ENCODE assay signal across 12 cellular contexts in genomic region chr14:100106260-100106659, GRCh38. TPM values are rescaled to one million over a fixed set of nuclear protein-coding genes. Genes with fewer than 3 reads are reported as not detected.
DNase-seq lines count a peak whose midpoint lies in the region; ATAC-seq, FAIRE-seq and TF ChIP-seq lines count a peak whose summit lies in the region.
"Had no signal": no experiment of that assay in that cellular context is flagged by ENCODE, and none has a peak within 500 bp of the region (broad histone marks: within the 10 kb centered on the region; RNA-seq: fewer than 3 reads in every experiment).

No MANE protein-coding gene starts in this region.

- H2BK15ac ChIP-seq in neuronal stem cell (ENCODE audit: low read length): no peak overlapping the region

- no peak overlapping the region for H3K18ac ChIP-seq in neuronal stem cell (ENCODE audit: low read length)

- H3K14ac ChIP-seq in neuronal stem cell (ENCODE audit: low read length): no peak overlapping the region

- no peak overlapping the region for H3K23ac ChIP-seq in neuronal stem cell (ENCODE audit: low read depth, low read length, poor library complexity)

- no peak overlapping the region for H3K4ac ChIP-seq in neuronal stem cell (ENCODE audit: low read length)

- peaks cover 18 to 19% of the 10 kb centered on the region in 2 experiments; a peak in 4 of 5 replicates for H3K4me1 ChIP-seq in K562 (replicated peaks in 1 of 2; ENCODE audit: control insufficient read depth in 2 of 2, insufficient read depth in 2 of 2, low read length in 2 of 2)
- peaks cover 0 to 4% of the 10 kb centered on the region in 2 donors for H3K4me1 ChIP-seq in neuronal stem cell (ENCODE audit: control insufficient read depth in 2 of 2, insufficient read depth in 1 of 2, low read depth in 1 of 2, low read length in 2 of 2)

- H2BK5ac ChIP-seq in neuronal stem cell (ENCODE audit: low read length): no peak overlapping the region

- POLR2A ChIA-PET in activated CD4-positive, alpha-beta T cell treated with anti-CD3 and anti-CD28 coated beads, Interleukin-2, amount 10 ng/mL, durations not matched to agents 7 days and 5 days (lab: Charles Lee): interaction anchor here (1.1 to 2.0 kb wide), 2 partner anchors 40 to 41 kb away, joined by 4 to 6 read pairs; partner anchors contain the start of gene EVL
- POLR2A ChIA-PET in K562 (lab: Yijun Ruan, JAX): interaction anchor here (0.7 kb wide), 1 partner anchor 30 kb away, joined by 3 read pairs; no protein-coding TSS in a partner anchor

- H3K9me3 ChIP-seq in K562 (replicated peaks; ENCODE audit: control insufficient read depth, insufficient read depth, low read depth, low read length) (no peaks in the 10 kb centered on the region), neuronal stem cell (replicated peaks in 1 of 2; ENCODE audit: control insufficient read depth in 2 of 2, insufficient read depth in 1 of 2, low read depth in 1 of 2, low read length in 2 of 2) (no peaks in the 10 kb centered on the region)

- H3K27ac ChIP-seq in K562 (ENCODE audit: extremely low read depth, low read depth, low read length) (no peak overlapping the region), neuronal stem cell (replicated peaks; ENCODE audit: low read length) (no peak overlapping the region)

- no peaks in the 10 kb centered on the region for H3K27me3 Mint-ChIP-seq in activated CD4-positive, alpha-beta T cell treated with anti-CD3 and anti-CD28 coated beads, Interleukin-2, amount 10 ng/mL, durations not matched to agents 7 days and 5 days
- H3K27me3 Mint-ChIP-seq: progenitor cell of endocrine pancreas had no signal

- CTCF ChIA-PET in activated CD4-positive, alpha-beta T cell treated with anti-CD3 and anti-CD28 coated beads, Interleukin-2, amount 10 ng/mL, durations not matched to agents 7 days and 5 days (lab: Charles Lee): interaction anchor here (0.7 to 2.0 kb wide), 6 partner anchors 15 to 87 kb away, joined by 3 to 10 read pairs (median 5); no protein-coding TSS in a partner anchor
- CTCF ChIA-PET in K562 (lab: Yijun Ruan, JAX; ENCODE audit: low intra/inter-chr PET ratio): no interaction called here

- no peak overlapping the region for H2BK120ac ChIP-seq in neuronal stem cell (ENCODE audit: low read depth, low read length)

- peaks cover 2% of the 10 kb centered on the region; the same call in 2 of the 3 replicates for H3K79me2 ChIP-seq in K562 (ENCODE audit: control insufficient read depth, insufficient read depth, low read length)

- H4K8ac ChIP-seq in neuronal stem cell (ENCODE audit: low read depth, low read length): no peak overlapping the region

- DNase-seq in NOMO-1 (lab: John Stamatoyannopoulos, UW; ENCODE audit: unreplicated experiment in 2 of 2): peak; percentile 48 to 67
- DNase-seq in activated CD4-positive, alpha-beta T cell treated with anti-CD3 and anti-CD28 coated beads, Interleukin-2, amount 10 ng/mL, durations not matched to agents 7 days and 5 days: peak; percentile 59
- DNase-seq in K562 (ENCODE audit: extremely low read depth in 1 of 4, low spot score in 3 of 4): peak in 2 of 4 experiments; percentile 22
- DNase-seq in stimulated activated CD4-positive, alpha-beta T cell treated with anti-CD3 and anti-CD28 coated beads, Interleukin-4, amount 100 ng/mL, for 24 hours: peak; percentile 68
- no peak for DNase-seq in frontal cortex (ENCODE audit: low spot score in 2 of 2)
- DNase-seq in NCI-H1436 (lab: John Stamatoyannopoulos, UW): no peak
- no peak for DNase-seq in neuronal stem cell (ENCODE audit: low spot score)
- DNase-seq: Calu3, NCI-H526 treated with DMSO at 0.1 percent for 48 hours had no signal

- H3K4me3 ChIP-seq in K562 (no peak overlapping the region), neuronal stem cell (ENCODE audit: low read length in 2 of 2) (no peak overlapping the region)

- H3K9me3 Mint-ChIP-seq in activated CD4-positive, alpha-beta T cell treated with anti-CD3 and anti-CD28 coated beads, Interleukin-2, amount 10 ng/mL, durations not matched to agents 7 days and 5 days: no peaks in the 10 kb centered on the region

- peak; percentile 35; the same call in 1 of the 3 replicates for ATAC-seq in K562
- ATAC-seq in HG03175 (IDR thresholded peaks at IDR 0.05; ENCODE audit: unreplicated experiment): no peak

- H3K36me3 Mint-ChIP-seq in activated CD4-positive, alpha-beta T cell treated with anti-CD3 and anti-CD28 coated beads, Interleukin-2, amount 10 ng/mL, durations not matched to agents 7 days and 5 days (ENCODE audit: low read depth): peaks cover 80% of the 10 kb centered on the region

- FAIRE-seq in K562 (lab: Jason Lieb, UNC): no peak
- no peak for FAIRE-seq in frontal cortex (lab: Jason Lieb, UNC)

- in situ Hi-C loops in K562 (cut with MboI): no loop called here

- no peak overlapping the region for H3K9ac ChIP-seq in K562 (ENCODE audit: insufficient read depth in 1 of 2, low read depth in 2 of 2, low read length in 2 of 2)
- H3K9ac ChIP-seq in neuronal stem cell (ENCODE audit: low read depth, low read length, poor library complexity): no peak overlapping the region

- TF ChIP-seq RAD21 in K562 (CRISPR knock-in tag; conservative IDR thresholded peaks at IDR 0.05 in 1 of 2, IDR thresholded peaks at IDR 0.05 in 1 of 2): no peak

- intact Hi-C loops in K562 (cut with micrococcal nuclease): no loop called here

- peak overlapping the region; percentile 40 for H3K4me3 Mint-ChIP-seq in activated CD4-positive, alpha-beta T cell treated with anti-CD3 and anti-CD28 coated beads, Interleukin-2, amount 10 ng/mL, durations not matched to agents 7 days and 5 days

- H3K36me3 ChIP-seq in K562 (ENCODE audit: control insufficient read depth, insufficient read depth, low read length): peaks cover 3% of the 10 kb centered on the region; the same call in 1 of the 3 replicates
- H3K36me3 ChIP-seq in neuronal stem cell (replicated peaks in 1 of 2; ENCODE audit: control insufficient read depth in 2 of 2, insufficient read depth in 2 of 2, low read length in 2 of 2): peaks cover 8 to 42% of the 10 kb centered on the region in 2 donors

- H3K27ac Mint-ChIP-seq in activated CD4-positive, alpha-beta T cell treated with anti-CD3 and anti-CD28 coated beads, Interleukin-2, amount 10 ng/mL, durations not matched to agents 7 days and 5 days: peak overlapping the region; percentile 87
- H3K27ac Mint-ChIP-seq: progenitor cell of endocrine pancreas had no signal

- no TSS peak for BruUV-seq in K562 (replicated peaks; lab: Mats Ljungman, UMichigan)

- H2AFZ ChIP-seq in K562 (ENCODE audit: low read depth, low read length): no peak overlapping the region
- no peak overlapping the region for H2AFZ ChIP-seq in neuronal stem cell (ENCODE audit: low read length)

- TF ChIP-seq POLR2A in K562 (conservative IDR thresholded peaks at IDR 0.05): no peak

- H2BK12ac ChIP-seq in neuronal stem cell (ENCODE audit: low read length): no peak overlapping the region

- no peak overlapping the region for H3K4me2 ChIP-seq in K562 (ENCODE audit: insufficient read depth, low read length)
- H3K4me2 ChIP-seq in neuronal stem cell (ENCODE audit: insufficient read depth, low read length, poor library complexity, severe bottlenecking): no peak overlapping the region

- H3K9me1 ChIP-seq in K562 (ENCODE audit: control insufficient read depth, insufficient read depth, low read length): no peaks in the 10 kb centered on the region

- H4K91ac ChIP-seq in neuronal stem cell (ENCODE audit: low read depth, low read length, poor library complexity): no peak overlapping the region

- H3K27me3 ChIP-seq in K562 (ENCODE audit: control insufficient read depth in 2 of 2, insufficient read depth in 2 of 2, low read length in 2 of 2): no peaks in the 10 kb centered on the region
- no peaks in the 10 kb centered on the region for H3K27me3 ChIP-seq in neuronal stem cell (ENCODE audit: control insufficient read depth in 3 of 3, insufficient read depth in 3 of 3, low read depth in 1 of 3, low read length in 3 of 3)

- H4K20me1 ChIP-seq in K562 (replicated peaks; ENCODE audit: control insufficient read depth, insufficient read depth, low read length): no peaks in the 10 kb centered on the region; the same call in 1 of the 2 replicates

- H3K4me1 Mint-ChIP-seq in activated CD4-positive, alpha-beta T cell treated with anti-CD3 and anti-CD28 coated beads, Interleukin-2, amount 10 ng/mL, durations not matched to agents 7 days and 5 days: peaks cover 82% of the 10 kb centered on the region

- no peak overlapping the region for H2AK5ac ChIP-seq in neuronal stem cell (ENCODE audit: low read depth, low read length)

- peaks cover 5% of the 10 kb centered on the region for H3K79me1 ChIP-seq in neuronal stem cell (ENCODE audit: low read depth, low read length)

- no peak for TF ChIP-seq CTCF in K562 (IDR thresholded peaks at IDR 0.05 in 2 of 3, conservative IDR thresholded peaks at IDR 0.05 in 1 of 3; ENCODE audit: insufficient read depth in 2 of 3, low read depth in 1 of 3, low read length in 3 of 3)

- no peak for TF ChIP-seq EP300 in K562 (IDR thresholded peaks at IDR 0.05; ENCODE audit: low read length)

- WGBS in K562 (ENCODE audit: insufficient coverage, low coverage, missing lambda C conversion rate): 71% methylated on average over 9 of the region's 9 CpGs
- WGBS in neuronal stem cell (ENCODE audit: extremely low coverage in 2 of 2, insufficient read length in 2 of 2, insufficient replicate concordance in 1 of 2), 2 donors: no CpG with 5 or more reads among the region's 9 CpGs

RNA-seq across cellular contexts. Expression of gene EVL, which starts 41.0 kb away (rescaled TPM):
- 1,000 to 10,000 TPM; 1,017 to 1,048 TPM for total RNA-seq in activated CD4-positive, alpha-beta T cell treated with anti-CD3 and anti-CD28 coated beads, Interleukin-2, amount 10 ng/mL, durations not matched to agents 7 days and 5 days
- 128 and 200 TPM in 2 replicates for total RNA-seq in K562 (2011; cell fraction: chromatin; rRNA removed; ENCODE audit: low replicate concordance)
- 79.5 and 87.4 TPM in 2 replicates for total RNA-seq in K562 (2011; cell fraction: nucleolus; rRNA removed)
- total RNA-seq in K562 (2011; cell fraction: nucleoplasm; rRNA removed): 91.0 and 118 TPM in 2 replicates
- total RNA-seq in K562 (2014; rRNA removed) (23.9 and 26.3 TPM in 2 replicates), K562 (2014; rRNA removed; fragmentation: Illumina TruSeq; extraction: Trizol) (15.6 and 17.6 TPM in 2 replicates), K562 (2015; rRNA removed; fragmentation: Illumina TruSeq; extraction: Trizol) (18.2 and 18.6 TPM in 2 replicates), K562 (2021) (39.3 and 43.4 TPM in 2 replicates), frontal cortex (73.0 TPM)
- polyA plus RNA-seq in K562 (2011; rRNA removed) (29.4 and 30.4 TPM in 2 replicates), K562 (2014; fragmentation: Illumina TruSeq; extraction: Trizol) (35.0 and 36.1 TPM in 2 replicates), K562 (2014; fragmentation: Nextera tagmentation; extraction: Ambion mirVana) (1 to 10 TPM; 2.9 to 4.0 TPM), K562 (2014; rRNA removed) (28.9 and 30.8 TPM in 2 replicates)
- polyA plus RNA-seq in K562 (2011; cell fraction: cytosol; rRNA removed): 24.7 and 27.8 TPM in 2 replicates
- 87.8 and 114 TPM in 2 replicates for polyA plus RNA-seq in K562 (2011; cell fraction: nucleus; rRNA removed)
- 33.0 and 36.9 TPM in 2 replicates for polyA plus RNA-seq in K562 (2012)
- polyA minus RNA-seq in K562 (2011; rRNA and poly(A)+ RNA removed): 23.0 and 23.4 TPM in 2 replicates
- polyA minus RNA-seq in K562 (2011; cell fraction: cytosol; rRNA and poly(A)+ RNA removed): 16.3 and 18.9 TPM in 2 replicates
- polyA minus RNA-seq in K562 (2011; cell fraction: nucleus; rRNA and poly(A)+ RNA removed): 28.1 and 31.0 TPM in 2 replicates
- 130 TPM for polyA plus RNA-seq in neuronal stem cell (2013, experiment 1 of 2)
- 124 TPM for polyA plus RNA-seq in neuronal stem cell (2013, experiment 2 of 2)

RNA-seq across cellular contexts. Expression of gene DEGS2, which starts 53.2 kb away (rescaled TPM):
- total RNA-seq in activated CD4-positive, alpha-beta T cell treated with anti-CD3 and anti-CD28 coated beads, Interleukin-2, amount 10 ng/mL, durations not matched to agents 7 days and 5 days: under 1 TPM; 0.15 to 0.23 TPM
- 2.6 and 7.4 TPM in 2 replicates for total RNA-seq in K562 (2011; cell fraction: chromatin; rRNA removed; ENCODE audit: low replicate concordance)
- 4.3 and 4.8 TPM in 2 replicates for total RNA-seq in K562 (2011; cell fraction: nucleolus; rRNA removed)
- 2.5 and 2.8 TPM in 2 replicates for total RNA-seq in K562 (2011; cell fraction: nucleoplasm; rRNA removed)
- 2.7 and 2.9 TPM in 2 replicates for total RNA-seq in K562 (2014; rRNA removed)
- 0.19 and 0.44 TPM in 2 replicates for total RNA-seq in K562 (2014; rRNA removed; fragmentation: Illumina TruSeq; extraction: Trizol)
- 0.34 and 0.36 TPM in 2 replicates for total RNA-seq in K562 (2015; rRNA removed; fragmentation: Illumina TruSeq; extraction: Trizol)
- 2.7 TPM in 2 replicates for total RNA-seq in K562 (2021)
- 0.46 and 1.1 TPM in 2 replicates for polyA plus RNA-seq in K562 (2011; rRNA removed)
- polyA plus RNA-seq in K562 (2011; cell fraction: cytosol; rRNA removed): 0.41 and 3.5 TPM in 2 replicates
- 1.4 and 6.6 TPM in 2 replicates for polyA plus RNA-seq in K562 (2011; cell fraction: nucleus; rRNA removed)
- 1.4 and 4.2 TPM in 2 replicates for polyA plus RNA-seq in K562 (2012)
- 0.22 and 0.76 TPM in 2 replicates for polyA plus RNA-seq in K562 (2014; fragmentation: Illumina TruSeq; extraction: Trizol)
- under 1 TPM; 0.57 to 0.70 TPM for polyA plus RNA-seq in K562 (2014; fragmentation: Nextera tagmentation; extraction: Ambion mirVana)
- polyA plus RNA-seq in K562 (2014; rRNA removed): 0.42 and 2.7 TPM in 2 replicates
- polyA minus RNA-seq in K562 (2011; rRNA and poly(A)+ RNA removed): 0.09 and 0.32 TPM in 2 replicates
- polyA minus RNA-seq in K562 (2011; cell fraction: cytosol; rRNA and poly(A)+ RNA removed): 1.2 and 2.5 TPM in 2 replicates
- 0.78 and 1.5 TPM in 2 replicates for polyA minus RNA-seq in K562 (2011; cell fraction: nucleus; rRNA and poly(A)+ RNA removed)
- 0.41 TPM for total RNA-seq in frontal cortex
- polyA plus RNA-seq in neuronal stem cell (2013, experiment 1 of 2): 0.11 TPM
- polyA plus RNA-seq in neuronal stem cell (2013, experiment 2 of 2): 0.07 TPM
- total RNA-seq: LHCN-M2 had no signal

Comparison
In these comparisons a context has a peak if more than half of its experiments do, and no peak if none do; other contexts are left out.
1. DNase-seq: peak in NOMO-1 (2 of 2), activated CD4-positive, alpha-beta T cell treated with anti-CD3 and anti-CD28 coated beads, Interleukin-2, amount 10 ng/mL, durations not matched to agents 7 days and 5 days (single experiment) and stimulated activated CD4-positive, alpha-beta T cell treated with anti-CD3 and anti-CD28 coated beads, Interleukin-4, amount 100 ng/mL, for 24 hours (single experiment); none in frontal cortex (0 of 2), NCI-H1436 (single experiment) and neuronal stem cell (single experiment).
2. RNA of gene EVL, which starts 41.0 kb away (total RNA-seq): 1,017 to 1,048 TPM in activated CD4-positive, alpha-beta T cell treated with anti-CD3 and anti-CD28 coated beads, Interleukin-2, amount 10 ng/mL, durations not matched to agents 7 days and 5 days; 73.0 TPM in frontal cortex (single experiment) and 15.6 to 200 TPM in K562; every median in the first group is over 4 times any median in the second.